Comparison of ENCODE assay signal across 1 cellular context in genomic region chr3:171225698-171226097, GRCh38.
TF ChIP-seq lines count a peak whose summit lies in the region.

No MANE protein-coding gene starts in this region.

TF ChIP-seq in SK-N-SH, 30 proteins besides CTCF, POLR2A, EP300 and RAD21 (continued from another document):
- TF ChIP-seq, protein P1, sequence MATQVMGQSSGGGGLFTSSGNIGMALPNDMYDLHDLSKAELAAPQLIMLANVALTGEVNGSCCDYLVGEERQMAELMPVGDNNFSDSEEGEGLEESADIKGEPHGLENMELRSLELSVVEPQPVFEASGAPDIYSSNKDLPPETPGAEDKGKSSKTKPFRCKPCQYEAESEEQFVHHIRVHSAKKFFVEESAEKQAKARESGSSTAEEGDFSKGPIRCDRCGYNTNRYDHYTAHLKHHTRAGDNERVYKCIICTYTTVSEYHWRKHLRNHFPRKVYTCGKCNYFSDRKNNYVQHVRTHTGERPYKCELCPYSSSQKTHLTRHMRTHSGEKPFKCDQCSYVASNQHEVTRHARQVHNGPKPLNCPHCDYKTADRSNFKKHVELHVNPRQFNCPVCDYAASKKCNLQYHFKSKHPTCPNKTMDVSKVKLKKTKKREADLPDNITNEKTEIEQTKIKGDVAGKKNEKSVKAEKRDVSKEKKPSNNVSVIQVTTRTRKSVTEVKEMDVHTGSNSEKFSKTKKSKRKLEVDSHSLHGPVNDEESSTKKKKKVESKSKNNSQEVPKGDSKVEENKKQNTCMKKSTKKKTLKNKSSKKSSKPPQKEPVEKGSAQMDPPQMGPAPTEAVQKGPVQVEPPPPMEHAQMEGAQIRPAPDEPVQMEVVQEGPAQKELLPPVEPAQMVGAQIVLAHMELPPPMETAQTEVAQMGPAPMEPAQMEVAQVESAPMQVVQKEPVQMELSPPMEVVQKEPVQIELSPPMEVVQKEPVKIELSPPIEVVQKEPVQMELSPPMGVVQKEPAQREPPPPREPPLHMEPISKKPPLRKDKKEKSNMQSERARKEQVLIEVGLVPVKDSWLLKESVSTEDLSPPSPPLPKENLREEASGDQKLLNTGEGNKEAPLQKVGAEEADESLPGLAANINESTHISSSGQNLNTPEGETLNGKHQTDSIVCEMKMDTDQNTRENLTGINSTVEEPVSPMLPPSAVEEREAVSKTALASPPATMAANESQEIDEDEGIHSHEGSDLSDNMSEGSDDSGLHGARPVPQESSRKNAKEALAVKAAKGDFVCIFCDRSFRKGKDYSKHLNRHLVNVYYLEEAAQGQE (IDR thresholded peaks at IDR 0.05; ENCODE audit: low read depth, low read length): no peak
- TF ChIP-seq EZH2phosphoT487 (IDR thresholded peaks at IDR 0.05; ENCODE audit: borderline replicate concordance, low read depth) (no peak), IRF3 (IDR thresholded peaks at IDR 0.05; ENCODE audit: low read depth, low read length) (no peak)
- TF ChIP-seq, protein P2, sequence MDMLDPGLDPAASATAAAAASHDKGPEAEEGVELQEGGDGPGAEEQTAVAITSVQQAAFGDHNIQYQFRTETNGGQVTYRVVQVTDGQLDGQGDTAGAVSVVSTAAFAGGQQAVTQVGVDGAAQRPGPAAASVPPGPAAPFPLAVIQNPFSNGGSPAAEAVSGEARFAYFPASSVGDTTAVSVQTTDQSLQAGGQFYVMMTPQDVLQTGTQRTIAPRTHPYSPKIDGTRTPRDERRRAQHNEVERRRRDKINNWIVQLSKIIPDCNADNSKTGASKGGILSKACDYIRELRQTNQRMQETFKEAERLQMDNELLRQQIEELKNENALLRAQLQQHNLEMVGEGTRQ (IDR thresholded peaks at IDR 0.05; ENCODE audit: borderline replicate concordance, low read depth, low read length): no peak
